In the genomic region with DNA sequence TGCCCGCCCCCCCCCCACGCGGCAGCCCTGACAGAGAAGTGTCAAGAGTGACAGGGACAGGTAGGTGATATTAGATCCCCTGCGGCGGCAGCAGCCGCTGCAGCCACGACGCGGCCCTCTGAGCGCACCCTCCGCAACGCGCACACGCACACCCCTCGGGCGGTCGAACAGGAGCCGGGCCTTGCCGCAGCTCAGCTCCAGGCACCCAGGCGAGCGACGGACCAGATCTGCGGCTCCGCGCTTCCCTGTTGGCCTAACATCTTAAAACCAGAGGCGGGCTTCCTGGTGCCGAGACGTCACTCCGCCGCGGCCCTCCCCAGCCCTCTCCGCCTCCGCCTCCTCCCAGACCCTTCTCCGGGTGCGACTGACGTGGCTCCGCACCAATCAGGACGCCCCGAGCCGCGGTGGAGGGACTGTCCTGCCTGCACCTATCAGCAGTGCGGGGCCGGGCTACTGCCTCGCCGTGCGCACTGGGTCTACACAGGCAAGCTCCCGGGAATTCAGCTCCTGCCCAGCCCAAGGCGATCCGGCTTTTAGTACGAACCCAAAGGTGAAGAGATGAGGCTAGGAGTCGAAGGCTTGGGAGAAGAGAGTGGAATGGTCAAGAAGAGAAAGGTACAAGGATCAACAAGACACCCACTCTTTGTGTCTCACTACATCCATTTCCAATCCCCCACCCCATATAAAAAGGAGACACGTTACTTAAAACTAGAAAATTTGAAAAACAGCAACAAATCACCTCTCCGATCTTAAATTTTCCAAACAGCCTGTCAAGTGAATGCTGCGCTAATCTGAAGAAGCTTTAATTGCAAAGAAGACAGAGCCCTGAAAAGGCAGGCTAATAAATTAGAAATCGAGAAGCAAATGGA, we compare ENCODE assay signal across 8 cellular contexts. TPM values are rescaled to one million over a fixed set of nuclear protein-coding genes. Genes with fewer than 3 reads are reported as not detected.
A peak's percentile ranks its signal among the peaks of the same experiment; 100 is the strongest.
DNase-seq lines count a peak whose midpoint lies in the region; ATAC-seq and TF ChIP-seq lines count a peak whose summit lies in the region.

Gene PITX2 (minus strand): TSS at position 237 of the 869 bp plus-strand sequence. CDS start 617 bp downstream, outside the sequence.

- peak within 1 kb of the TSS; percentile 54 for H3K4me3 Mint-ChIP-seq in activated T-helper 17 cell treated with anti-CD3 and anti-CD28 coated beads, Interleukin-2, amount 50 U/mL, for 72 hours
- peak within 1 kb of the TSS; percentile 91 for H3K4me3 Mint-ChIP-seq in glutamatergic neuron (ENCODE audit: unreplicated experiment)

- H4K20me1 ChIP-seq in PC-3 (ENCODE audit: low read length) = no peaks in the 10 kb centered on the region

- no peak within 1 kb of the TSS for H3K27ac ChIP-seq in prostate gland
- H3K27ac ChIP-seq in PC-3 (ENCODE audit: low read length) = no peak within 1 kb of the TSS

- TF ChIP-seq POLR2A in GM18505 (IDR thresholded peaks at IDR 0.05; ENCODE audit: borderline replicate concordance, extremely low read depth, insufficient read depth, insufficient read length) (no peak), prostate gland (IDR thresholded peaks at IDR 0.05) (peak; percentile 35)

- H3K4me3 ChIP-seq in HFF-Myc (replicated peaks; ENCODE audit: low read depth, low read length) (peak within 1 kb of the TSS; percentile 74), prostate gland (peak within 1 kb of the TSS; percentile 6 to 35), PC-3 (ENCODE audit: low read length) (no peak within 1 kb of the TSS)

- no peak within 1 kb of the TSS for H3K27ac Mint-ChIP-seq in activated T-helper 17 cell treated with anti-CD3 and anti-CD28 coated beads, Interleukin-2, amount 50 U/mL, for 72 hours
- H3K27ac Mint-ChIP-seq in glutamatergic neuron (ENCODE audit: unreplicated experiment) = peak within 1 kb of the TSS; percentile 23

- CTCF ChIA-PET in PC-3 (lab: Charles Lee) = no interaction called here

- H3K9me3 Mint-ChIP-seq in activated T-helper 17 cell treated with anti-CD3 and anti-CD28 coated beads, Interleukin-2, amount 50 U/mL, for 72 hours = peaks cover 13% of the 10 kb centered on the region
- peaks cover 31% of the 10 kb centered on the region for H3K9me3 Mint-ChIP-seq in glutamatergic neuron (ENCODE audit: unreplicated experiment)

- DNase-seq in HFF-Myc (ENCODE audit: extremely low read depth, low read depth) = peak; percentile 87
- DNase-seq in NCI-H2171 (lab: John Stamatoyannopoulos, UW) = peak; percentile 23
- peak; percentile 100 for DNase-seq in glutamatergic neuron
- peak; percentile 45 for DNase-seq in prostate gland (ENCODE audit: low spot score)
- no peak for DNase-seq in NOMO-1 treated with DMSO at 0.1 percent for 48 hours (lab: John Stamatoyannopoulos, UW; ENCODE audit: unreplicated experiment)
- no peak for DNase-seq in PC-3

- H3K36me3 ChIP-seq in prostate gland (no peaks in the 10 kb centered on the region), PC-3 (ENCODE audit: low read depth, low read length) (no peaks in the 10 kb centered on the region)

- ATAC-seq in GM18505 (IDR thresholded peaks at IDR 0.05; ENCODE audit: unreplicated experiment) (peak; percentile 77), PC-3 (no peak)
- peak; percentile 78 for ATAC-seq in activated T-helper 17 cell treated with anti-CD3 and anti-CD28 coated beads, Interleukin-2, amount 50 U/mL, for 72 hours (replicated peaks)

- H3K4me1 ChIP-seq in prostate gland (replicated peaks) (peaks cover 3% of the 10 kb centered on the region), PC-3 (ENCODE audit: insufficient read depth, low read length) (no peaks in the 10 kb centered on the region; the same call in 1 of the 2 replicates)

- POLR2A ChIA-PET in PC-3 (lab: Charles Lee; ENCODE audit: unreplicated experiment) = no interaction called here

- peaks cover 72% of the 10 kb centered on the region for H3K27me3 Mint-ChIP-seq in activated T-helper 17 cell treated with anti-CD3 and anti-CD28 coated beads, Interleukin-2, amount 50 U/mL, for 72 hours
- peaks cover 58% of the 10 kb centered on the region for H3K27me3 Mint-ChIP-seq in glutamatergic neuron (ENCODE audit: unreplicated experiment)

- intact Hi-C loops in prostate gland (cut with DNase I) = loop anchor here (5.0 to 10.0 kb wide), 2 partner anchors 1312 to 1609 kb away; partner anchors contain the start of gene AP1AR
- intact Hi-C loops in PC-3 (cut with micrococcal nuclease) = no loop called here

- TF ChIP-seq CTCF in HFF-Myc (IDR thresholded peaks at IDR 0.05; ENCODE audit: low read depth, low read length, missing control alignments) (no peak), glutamatergic neuron (IDR thresholded peaks at IDR 0.05; ENCODE audit: partially characterized antibody, unreplicated experiment) (no peak), prostate gland (IDR thresholded peaks at IDR 0.05) (no peak), PC-3 (conservative IDR thresholded peaks at IDR 0.05; ENCODE audit: low read depth, low read length) (no peak)

- WGBS in prostate gland = 2% methylated on average over 46 of the region's 55 CpGs

- H3K4me2 ChIP-seq in PC-3 (ENCODE audit: low read length) = no peak within 1 kb of the TSS

- H3K9me2 ChIP-seq in PC-3 (replicated peaks; ENCODE audit: low read length) = no peaks in the 10 kb centered on the region

- no peaks in the 10 kb centered on the region for H3F3A ChIP-seq in PC-3 (ENCODE audit: low read length, unreplicated experiment)

- no peaks in the 10 kb centered on the region for H3K9me3 ChIP-seq in prostate gland
- H3K9me3 ChIP-seq in PC-3 (ENCODE audit: low read length) = no peaks in the 10 kb centered on the region

- no peak within 1 kb of the TSS for H2AFZ ChIP-seq in PC-3 (ENCODE audit: low read length)

- BruUV-seq in PC-3 (replicated peaks; lab: Mats Ljungman, UMichigan) = no TSS peak

- no peaks in the 10 kb centered on the region for H3K79me2 ChIP-seq in PC-3 (ENCODE audit: low read length)

- H3K9ac ChIP-seq in PC-3 (ENCODE audit: low read length) = no peak within 1 kb of the TSS

- peaks cover 34% of the 10 kb centered on the region for H3K36me3 Mint-ChIP-seq in activated T-helper 17 cell treated with anti-CD3 and anti-CD28 coated beads, Interleukin-2, amount 50 U/mL, for 72 hours (ENCODE audit: low read depth)
- peaks cover 4% of the 10 kb centered on the region for H3K36me3 Mint-ChIP-seq in glutamatergic neuron (ENCODE audit: unreplicated experiment)

- H3K4me1 Mint-ChIP-seq in activated T-helper 17 cell treated with anti-CD3 and anti-CD28 coated beads, Interleukin-2, amount 50 U/mL, for 72 hours = peaks cover 5% of the 10 kb centered on the region
- H3K4me1 Mint-ChIP-seq in glutamatergic neuron (ENCODE audit: low read depth, unreplicated experiment) = peaks cover 9% of the 10 kb centered on the region

- H3K27me3 ChIP-seq in prostate gland (replicated peaks; ENCODE audit: insufficient read depth) = peaks cover 57% of the 10 kb centered on the region
- peaks cover 65% of the 10 kb centered on the region for H3K27me3 ChIP-seq in PC-3 (ENCODE audit: low read length)

RNA-seq across cellular contexts. Expression of gene PITX2, which starts in this region (rescaled TPM):
- under 1 TPM in 1 of 2 donors, not detected in 1; 0.13 TPM for total RNA-seq in activated T-helper 17 cell treated with anti-CD3 and anti-CD28 coated beads, Interleukin-2, amount 50 U/mL, for 72 hours
- total RNA-seq in glutamatergic neuron (ENCODE audit: unreplicated experiment) (1.3 TPM), prostate gland (1 to 10 TPM; 2.0 to 2.3 TPM), PC-3 (2014; rRNA removed) (0.55 and 1.7 TPM in 2 replicates)

Comparison
In these comparisons a context has a peak if more than half of its experiments do, and no peak if none do; other contexts are left out.
1. Peak in ATAC-seq in activated T-helper 17 cell treated with anti-CD3 and anti-CD28 coated beads, Interleukin-2, amount 50 U/mL, for 72 hours; RNA of the gene not detected or under 1 TPM.
2. DNase-seq: peak in HFF-Myc (single experiment), NCI-H2171 (single experiment), glutamatergic neuron (single experiment) and prostate gland (single experiment); none in NOMO-1 treated with DMSO at 0.1 percent for 48 hours (single experiment) and PC-3 (single experiment).